Comparison of ENCODE assay signal across 22 cellular contexts in the genomic region with DNA sequence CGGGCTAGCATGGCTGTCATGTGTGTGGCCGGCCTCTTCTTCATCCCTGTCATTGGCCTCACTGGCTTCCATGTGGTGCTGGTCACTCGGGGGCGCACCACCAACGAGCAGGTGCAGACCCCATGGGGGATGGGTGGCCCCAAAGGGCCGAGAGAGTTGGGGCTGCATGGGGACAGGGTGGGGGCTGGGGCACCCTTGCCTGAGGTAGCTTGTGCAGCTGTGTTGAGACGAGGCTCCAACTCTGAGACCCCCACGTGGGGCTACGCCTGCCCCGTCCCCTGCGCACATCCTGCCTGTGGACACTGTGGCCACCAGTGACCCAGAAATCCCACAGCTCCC. TPM values are rescaled to one million over a fixed set of nuclear protein-coding genes. Genes with fewer than 3 reads are reported as not detected.
"Had no signal": no experiment of that assay in that cellular context is flagged by ENCODE, and none has a peak within 500 bp of the region (broad histone marks: within the 10 kb centered on the region; RNA-seq: fewer than 3 reads in every experiment).

No MANE protein-coding gene starts in this region.

- H3K9ac ChIP-seq: KMS-11 had no signal

- H3K4me2 ChIP-seq: KMS-11 had no signal

- DNase-seq: IMR-90, Kasumi-1, MM.1S, NCI-H1092 treated with DMSO at 0.1 percent for 48 hours, NCI-H1436, NCI-H187, NCI-H2029, NCI-H2081 treated with DMSO at 0.1 percent for 48 hours, NCI-H2171, NCI-H226, NCI-H446, NCI-H510A, NCI-H524 treated with DMSO at 0.1 percent for 48 hours, NCI-H69, NCI-H774, PC-3, SHP77 had no signal

- ATAC-seq: Panc1, PC-3, SK-N-SH treated with all-trans-retinoic acid at 6 μM for 48 hours had no signal

- H3K27ac ChIP-seq: KMS-11, RWPE1 had no signal

RNA-seq across cellular contexts. Expression of gene CCDC188, which starts 10.8 kb away (rescaled TPM):
- total RNA-seq: IMR-90, OCI-LY7, PC-3 had no signal
